Comparison of ENCODE assay signal across 19 cellular contexts in genomic region chr16:9122342-9122741, GRCh38. TPM values are rescaled to one million over a fixed set of nuclear protein-coding genes. Genes with fewer than 3 reads are reported as not detected.
DNase-seq lines count a peak whose midpoint lies in the region; ATAC-seq and TF ChIP-seq lines count a peak whose summit lies in the region.
"Had no signal": no experiment of that assay in that cellular context is flagged by ENCODE, and none has a peak within 500 bp of the region (broad histone marks: within the 10 kb centered on the region; RNA-seq: fewer than 3 reads in every experiment).

No MANE protein-coding gene starts in this region.

- DNase-seq in right atrium auricular region (ENCODE audit: low spot score), result peak; percentile 42
- no peak for DNase-seq in right cardiac atrium
- peak; percentile 30 for DNase-seq in NB4 (ENCODE audit: low read depth)
- no peak for DNase-seq in immature natural killer cell
- DNase-seq in NCI-H510A (lab: John Stamatoyannopoulos, UW), result no peak
- DNase-seq in COLO668 (lab: John Stamatoyannopoulos, UW; ENCODE audit: unreplicated experiment), result no peak
- DNase-seq: activated effector memory CD4-positive, alpha-beta T cell treated with Interleukin-2 at 50 U/mL for 16 hours; activated naive CD8-positive, alpha-beta T cell treated with anti-CD3 and anti-CD28 coated beads, Interleukin-2, amount 50 U/mL, for 24 hours; KG1; lower lobe of right lung; NCI-H2171 treated with DMSO at 0.1 percent for 48 hours; NCI-H526; occipital lobe; stimulated activated CD4-positive, alpha-beta T cell treated with anti-CD3 and anti-CD28 coated beads, Interleukin-12 subunit alpha, Interleukin-12 subunit beta, amount 100 ng/mL, for 4 hours; SW 1271 had no signal

- H3K27ac ChIP-seq in right atrium auricular region (no peak overlapping the region), right cardiac atrium (ENCODE audit: low read length) (no peak overlapping the region)
- H3K27ac ChIP-seq: lower lobe of right lung had no signal

- WGBS in right cardiac atrium, result 85% methylated on average over 5 of the region's 5 CpGs

- intact Hi-C loops in right cardiac atrium (cut with DNase I), result no loop called here

- no peak overlapping the region for H3K4me3 Mint-ChIP-seq in immature natural killer cell
- H3K4me3 Mint-ChIP-seq: activated naive CD8-positive, alpha-beta T cell treated with anti-CD3 and anti-CD28 coated beads, Interleukin-2, amount 50 U/mL, for 24 hours; brain had no signal

- peaks cover 0 to 10% (median 4%) of the 10 kb centered on the region in 3 donors for H3K36me3 Mint-ChIP-seq in immature natural killer cell

- no peaks in the 10 kb centered on the region for H3K9me3 Mint-ChIP-seq in immature natural killer cell
- H3K9me3 Mint-ChIP-seq: activated naive CD8-positive, alpha-beta T cell treated with anti-CD3 and anti-CD28 coated beads, Interleukin-2, amount 50 U/mL, for 24 hours; brain had no signal

- peaks cover 25% of the 10 kb centered on the region for H3K36me3 ChIP-seq in right atrium auricular region

- no peaks in the 10 kb centered on the region for H3K27me3 Mint-ChIP-seq in immature natural killer cell (ENCODE audit: low read depth in 3 of 3)
- H3K27me3 Mint-ChIP-seq: activated naive CD8-positive, alpha-beta T cell treated with anti-CD3 and anti-CD28 coated beads, Interleukin-2, amount 50 U/mL, for 24 hours; brain had no signal

- peaks cover 74 to 92% of the 10 kb centered on the region in 2 donors for H3K4me1 Mint-ChIP-seq in immature natural killer cell

- H3K27me3 ChIP-seq in right atrium auricular region (no peaks in the 10 kb centered on the region), right cardiac atrium (ENCODE audit: control insufficient read depth, insufficient read depth) (no peaks in the 10 kb centered on the region)

- H3K27ac Mint-ChIP-seq in immature natural killer cell, result peak overlapping the region in 4 of 6 donors; percentile 6 to 75 (median 52)
- H3K27ac Mint-ChIP-seq: brain had no signal

- TF ChIP-seq CTCF in right atrium auricular region (IDR thresholded peaks at IDR 0.05) (no peak), NB4 (IDR thresholded peaks at IDR 0.05; ENCODE audit: low read depth, low read length) (no peak)

- no peaks in the 10 kb centered on the region for H3K9me3 ChIP-seq in right atrium auricular region
- no peaks in the 10 kb centered on the region for H3K9me3 ChIP-seq in right cardiac atrium (ENCODE audit: control insufficient read depth, low read length)
- H3K9me3 ChIP-seq: HAP-1, lower lobe of right lung had no signal

- no peak for ATAC-seq in right cardiac atrium
- no peak for ATAC-seq in HG02970 (IDR thresholded peaks at IDR 0.05; ENCODE audit: low FRiP score, unreplicated experiment)
- ATAC-seq: activated naive CD8-positive, alpha-beta T cell treated with anti-CD3 and anti-CD28 coated beads, Interleukin-2, amount 50 U/mL, for 24 hours; lower lobe of right lung; Right ventricle myocardium inferior had no signal

- H3K4me1 ChIP-seq in right atrium auricular region (peaks cover 0 to 51% of the 10 kb centered on the region in 2 donors), right cardiac atrium (ENCODE audit: control insufficient read depth, insufficient read depth, low read length) (peaks cover 5% of the 10 kb centered on the region)

- no peak for TF ChIP-seq POLR2A in NB4 (IDR thresholded peaks at IDR 0.05; ENCODE audit: extremely low read depth, insufficient read length)

- no peak overlapping the region for H3K4me3 ChIP-seq in right atrium auricular region
- no peak overlapping the region for H3K4me3 ChIP-seq in right cardiac atrium (ENCODE audit: low read length)
- H3K4me3 ChIP-seq in NB4 (ENCODE audit: low read depth, low read length), result no peak overlapping the region
- H3K4me3 ChIP-seq: HAP-1, lower lobe of right lung had no signal

RNA-seq across cellular contexts. Expression of gene HAPSTR1, which starts 30.9 kb away (rescaled TPM):
- total RNA-seq in right atrium auricular region, result 10 to 100 TPM; 36.1 to 38.6 TPM
- total RNA-seq in right cardiac atrium, result 10 to 100 TPM; 39.7 to 50.9 (median 45.1) TPM
- polyA plus RNA-seq in right cardiac atrium, result 14.4 TPM
- 10 to 100 TPM in 1 of 3 donors, 1 to 10 TPM in 2; 4.9 to 20.2 (median 6.1) TPM for polyA plus RNA-seq in immature natural killer cell

Comparison
In these comparisons a context has a peak if more than half of its experiments do, and no peak if none do; other contexts are left out.
1. DNase-seq: peak in right atrium auricular region (single experiment) and NB4 (single experiment); none in right cardiac atrium (0 of 3), immature natural killer cell (0 of 3), NCI-H510A (single experiment) and COLO668 (single experiment).